Comparison of ENCODE assay signal across 10 cellular contexts in genomic region chr13:36815069-36815468, GRCh38. TPM values are rescaled to one million over a fixed set of nuclear protein-coding genes. Genes with fewer than 3 reads are reported as not detected.
DNase-seq lines count a peak whose midpoint lies in the region; ATAC-seq and TF ChIP-seq lines count a peak whose summit lies in the region.
"Had no signal": no experiment of that assay in that cellular context is flagged by ENCODE, and none has a peak within 500 bp of the region (broad histone marks: within the 10 kb centered on the region; RNA-seq: fewer than 3 reads in every experiment).

No MANE protein-coding gene starts in this region.

- TF ChIP-seq CTCF in GM13977 (IDR thresholded peaks at IDR 0.05; ENCODE audit: extremely low read depth, insufficient read depth, missing control alignments) = peak; percentile 43
- TF ChIP-seq CTCF in glutamatergic neuron (IDR thresholded peaks at IDR 0.05; ENCODE audit: partially characterized antibody, unreplicated experiment) = peak; percentile 32

- no peaks in the 10 kb centered on the region for H3K9me3 ChIP-seq in CD4-positive, CD25-positive, alpha-beta regulatory T cell (ENCODE audit: control insufficient read depth in 2 of 2, low read length in 2 of 2)

- no peaks in the 10 kb centered on the region for H3K36me3 ChIP-seq in CD4-positive, CD25-positive, alpha-beta regulatory T cell (ENCODE audit: control insufficient read depth, insufficient read depth, low read length)

- H3K27me3 Mint-ChIP-seq in CD4-positive, CD25-positive, alpha-beta regulatory T cell = peaks cover 36% of the 10 kb centered on the region
- H3K27me3 Mint-ChIP-seq in glutamatergic neuron (ENCODE audit: unreplicated experiment) = no peaks in the 10 kb centered on the region

- ATAC-seq in CD4-positive, CD25-positive, alpha-beta regulatory T cell (ENCODE audit: low read depth in 2 of 2) = peak in 1 of 2 donors; percentile 15
- ATAC-seq in HG02852 (IDR thresholded peaks at IDR 0.05; ENCODE audit: unreplicated experiment) = no peak
- no peak for ATAC-seq in GM19463 (IDR thresholded peaks at IDR 0.05; ENCODE audit: unreplicated experiment)

- no peak overlapping the region for H3K4me3 ChIP-seq in CD4-positive, CD25-positive, alpha-beta regulatory T cell (ENCODE audit: low read depth, low read length)

- H3K27ac ChIP-seq in CD4-positive, CD25-positive, alpha-beta regulatory T cell (ENCODE audit: insufficient read depth, low read length, poor library complexity, severe bottlenecking) = no peak overlapping the region

- H3K4me1 ChIP-seq in CD4-positive, CD25-positive, alpha-beta regulatory T cell (ENCODE audit: control insufficient read depth, insufficient read depth, low read length, poor library complexity, severe bottlenecking) = peaks cover 15% of the 10 kb centered on the region

- peak overlapping the region in 2 of 4 donors; percentile 40 for H3K4me3 Mint-ChIP-seq in CD4-positive, CD25-positive, alpha-beta regulatory T cell
- no peak overlapping the region for H3K4me3 Mint-ChIP-seq in glutamatergic neuron (ENCODE audit: unreplicated experiment)

- no peak overlapping the region for H3K27ac Mint-ChIP-seq in CD4-positive, CD25-positive, alpha-beta regulatory T cell
- H3K27ac Mint-ChIP-seq in glutamatergic neuron (ENCODE audit: unreplicated experiment) = no peak overlapping the region
- H3K27ac Mint-ChIP-seq: brain had no signal

- DNase-seq in CD4-positive, CD25-positive, alpha-beta regulatory T cell = peak in 2 of 3 donors; percentile 9 to 34
- DNase-seq in GM13977 (ENCODE audit: low spot score) = no peak
- DNase-seq in RPMI8226 = peak; percentile 38
- DNase-seq in glutamatergic neuron = no peak
- no peak for DNase-seq in NCI-H526 treated with DMSO at 0.1 percent for 48 hours (lab: John Stamatoyannopoulos, UW)
- no peak for DNase-seq in mucosa of gallbladder (ENCODE audit: low spot score)
- DNase-seq: stimulated activated CD4-positive, alpha-beta T cell treated with anti-CD3 and anti-CD28 coated beads, Interleukin-2, amount 100 ng/mL, for 24 hours had no signal

- no peaks in the 10 kb centered on the region for H3K36me3 Mint-ChIP-seq in CD4-positive, CD25-positive, alpha-beta regulatory T cell
- no peaks in the 10 kb centered on the region for H3K36me3 Mint-ChIP-seq in glutamatergic neuron (ENCODE audit: unreplicated experiment)
- H3K36me3 Mint-ChIP-seq: brain had no signal

- H3K4me1 Mint-ChIP-seq in CD4-positive, CD25-positive, alpha-beta regulatory T cell = peaks cover 11 to 20% (median 12%) of the 10 kb centered on the region in 4 donors
- H3K4me1 Mint-ChIP-seq in glutamatergic neuron (ENCODE audit: low read depth, unreplicated experiment) = peaks cover 9% of the 10 kb centered on the region

- peaks cover 0 to 2% (median 0%) of the 10 kb centered on the region in 7 donors for H3K9me3 Mint-ChIP-seq in CD4-positive, CD25-positive, alpha-beta regulatory T cell
- H3K9me3 Mint-ChIP-seq in glutamatergic neuron (ENCODE audit: unreplicated experiment) = peaks cover 8% of the 10 kb centered on the region
- H3K9me3 Mint-ChIP-seq: brain had no signal

- in situ Hi-C loops in GM13977 (cut with MboI; ENCODE audit: low pct_unique_long_range_greater_than_20kb, low sequenced_read_pairs, unreplicated experiment) = no loop called here

- peaks cover 17% of the 10 kb centered on the region for H3K27me3 ChIP-seq in CD4-positive, CD25-positive, alpha-beta regulatory T cell (ENCODE audit: control insufficient read depth, insufficient read depth, low read length)

RNA-seq across cellular contexts. Expression of gene RFXAP, which starts 4.0 kb away (rescaled TPM):
- 7.1 TPM for total RNA-seq in CD4-positive, CD25-positive, alpha-beta regulatory T cell
- 1 to 10 TPM; 2.4 to 2.5 (median 2.5) TPM for polyA plus RNA-seq in CD4-positive, CD25-positive, alpha-beta regulatory T cell
- 4.8 TPM for total RNA-seq in glutamatergic neuron (ENCODE audit: unreplicated experiment)
- 4.4 TPM for total RNA-seq in mucosa of gallbladder

Comparison
In these comparisons a context has a peak if more than half of its experiments do, and no peak if none do; other contexts are left out.
1. DNase-seq: peak in CD4-positive, CD25-positive, alpha-beta regulatory T cell (2 of 3) and RPMI8226 (single experiment); none in GM13977 (single experiment), glutamatergic neuron (single experiment), NCI-H526 treated with DMSO at 0.1 percent for 48 hours (single experiment) and mucosa of gallbladder (single experiment).